ENCODE assay signal across 20 cellular contexts in the genomic region with DNA sequence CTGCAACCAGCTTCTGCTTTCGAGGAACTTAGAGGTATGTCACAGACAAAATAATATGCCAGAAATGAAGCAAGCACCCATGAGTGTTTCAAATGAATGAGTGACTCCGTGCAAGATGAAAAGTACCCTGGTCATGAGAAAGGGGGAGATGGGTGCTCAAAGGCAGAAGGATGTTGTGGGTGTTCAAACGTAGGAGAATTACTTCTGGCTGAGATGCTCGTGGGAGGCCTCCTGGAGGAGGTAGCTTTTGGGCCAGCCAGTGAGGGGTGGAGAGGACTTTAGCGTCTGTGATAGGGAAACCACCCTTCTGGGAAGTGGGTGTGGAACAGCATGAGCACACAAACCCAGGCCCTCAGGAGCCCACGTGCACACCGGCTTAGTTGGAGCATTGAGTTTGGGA.
DNase-seq lines count a peak whose midpoint lies in the region; ATAC-seq and TF ChIP-seq lines count a peak whose summit lies in the region.
"Had no signal": no experiment of that assay in that cellular context is flagged by ENCODE, and none has a peak within 500 bp of the region (broad histone marks: within the 10 kb centered on the region; RNA-seq: fewer than 3 reads in every experiment).

No MANE protein-coding gene starts in this region.

- H3K4me3 Mint-ChIP-seq in activated naive CD8-positive, alpha-beta T cell: peak overlapping the region; percentile 51
- H3K4me3 Mint-ChIP-seq: activated B cell treated with CpG ODN at 0.5 μM for 24 hours, H9 had no signal

- peaks cover 0 to 17% (median 5%) of the 10 kb centered on the region in 11 donors for H3K9me3 ChIP-seq in heart right ventricle
- H3K9me3 ChIP-seq: lower lobe of right lung had no signal

- DNase-seq in activated CD4-positive, alpha-beta T cell treated with anti-CD3 and anti-CD28 coated beads for 4 hours: peak; percentile 10 to 24
- DNase-seq in activated CD4-positive, alpha-beta T cell treated with anti-CD3 and anti-CD28 coated beads, Interleukin-2, amount 50 U/mL, for 1 hour: no peak
- DNase-seq in MV-4-11 (lab: John Stamatoyannopoulos, UW): peak; percentile 48
- peak; percentile 20 for DNase-seq in stimulated activated CD4-positive, alpha-beta T cell treated with anti-CD3 and anti-CD28 coated beads, Interleukin-4, amount 100 ng/mL, for 24 hours
- no peak for DNase-seq in heart right ventricle
- DNase-seq in inferior parietal cortex (ENCODE audit: extremely low spot score): no peak
- DNase-seq in globus pallidus (ENCODE audit: low spot score): no peak
- DNase-seq: activated B cell treated with CpG ODN at 0.5 μM for 24 hours; activated CD8-positive, alpha-beta memory T cell treated with anti-CD3 and anti-CD28 coated beads, Interleukin-2, amount 50 U/mL, for 4 hours; dermis blood vessel endothelial cell; DMS153; GF-D8; H9; hypothalamus; lower lobe of right lung; NCI-H1694; PC-3 had no signal

- H3K36me3 ChIP-seq in heart right ventricle: no peaks in the 10 kb centered on the region
- H3K36me3 ChIP-seq: lower lobe of right lung had no signal

- H3K27ac Mint-ChIP-seq in activated naive CD8-positive, alpha-beta T cell: peak overlapping the region; percentile 86
- H3K27ac Mint-ChIP-seq: activated B cell treated with CpG ODN at 0.5 μM for 24 hours, H9 had no signal

- intact Hi-C loops in heart right ventricle (cut with DNase I): no loop called here

- no peak for TF ChIP-seq CTCF in heart right ventricle (IDR thresholded peaks at IDR 0.05)

- no peaks in the 10 kb centered on the region for H3K27me3 Mint-ChIP-seq in activated naive CD8-positive, alpha-beta T cell

- no peak overlapping the region for H3K27ac ChIP-seq in heart right ventricle
- H3K27ac ChIP-seq: C4-2B, lower lobe of right lung had no signal

- ATAC-seq in heart right ventricle: no peak
- ATAC-seq: lower lobe of right lung, PC-3, sciatic nerve had no signal

- H3K4me1 ChIP-seq in heart right ventricle: peaks cover 0 to 9% (median 0%) of the 10 kb centered on the region in 9 donors
- H3K4me1 ChIP-seq: lower lobe of right lung had no signal

- H3K27me3 ChIP-seq in heart right ventricle: peaks cover 0 to 6% (median 0%) of the 10 kb centered on the region in 7 donors

- no peaks in the 10 kb centered on the region for H3K9me3 Mint-ChIP-seq in activated naive CD8-positive, alpha-beta T cell (ENCODE audit: low read depth)
- H3K9me3 Mint-ChIP-seq: activated B cell treated with CpG ODN at 0.5 μM for 24 hours, H9 had no signal

- peaks cover 43% of the 10 kb centered on the region for H3K4me1 Mint-ChIP-seq in activated naive CD8-positive, alpha-beta T cell (ENCODE audit: low read depth)
- H3K4me1 Mint-ChIP-seq: H9 had no signal

- H3K36me3 Mint-ChIP-seq in activated naive CD8-positive, alpha-beta T cell: no peaks in the 10 kb centered on the region

- no peak overlapping the region for H3K4me3 ChIP-seq in heart right ventricle
- H3K4me3 ChIP-seq: lower lobe of right lung had no signal

- 82 to 86% methylated on average over 7 of the region's 7 CpGs for WGBS in heart right ventricle, 2 donors

Comparison
In these comparisons a context has a peak if more than half of its experiments do, and no peak if none do; other contexts are left out.
1. DNase-seq: peak in activated CD4-positive, alpha-beta T cell treated with anti-CD3 and anti-CD28 coated beads for 4 hours (2 of 2), MV-4-11 (single experiment) and stimulated activated CD4-positive, alpha-beta T cell treated with anti-CD3 and anti-CD28 coated beads, Interleukin-4, amount 100 ng/mL, for 24 hours (single experiment); none in activated CD4-positive, alpha-beta T cell treated with anti-CD3 and anti-CD28 coated beads, Interleukin-2, amount 50 U/mL, for 1 hour (single experiment), heart right ventricle (0 of 2), inferior parietal cortex (single experiment) and globus pallidus (single experiment).